In genomic region chr2:98935111-98935770, GRCh38 we compare ENCODE assay signal across 9 cellular contexts. TPM values are rescaled to one million over a fixed set of nuclear protein-coding genes. Genes with fewer than 3 reads are reported as not detected.
DNase-seq lines count a peak whose midpoint lies in the region; ATAC-seq and TF ChIP-seq lines count a peak whose summit lies in the region.
"Had no signal": no experiment of that assay in that cellular context is flagged by ENCODE, and none has a peak within 500 bp of the region (broad histone marks: within the 10 kb centered on the region; RNA-seq: fewer than 3 reads in every experiment).

No MANE protein-coding gene starts in this region.

- no peak overlapping the region for H3K27ac Mint-ChIP-seq in activated CD4-positive, alpha-beta T cell treated with anti-CD3 and anti-CD28 coated beads for 36 hours
- H3K27ac Mint-ChIP-seq in activated T-helper 2 cell treated with anti-CD3 and anti-CD28 coated beads, Interferon-gamma antibody, Interleukin-2, Interleukin-4, amounts not matched to agents 10 μg/mL and 5 μg/mL and 100 μg/mL, durations not matched to agents 14 hours and 24 hours and 36 hours: no peak overlapping the region

- POLR2A ChIA-PET in activated CD4-positive, alpha-beta T cell treated with anti-CD3 and anti-CD28 coated beads for 36 hours (lab: Charles Lee): no interaction called here

- ATAC-seq in activated CD4-positive, alpha-beta T cell treated with anti-CD3 and anti-CD28 coated beads for 36 hours: no peak
- peak; percentile 47 for ATAC-seq in left lobe of liver
- ATAC-seq in thoracic aorta (ENCODE audit: insufficient number of reproducible peaks, low FRiP score, low read depth): no peak
- ATAC-seq in GM19455 (IDR thresholded peaks at IDR 0.05; ENCODE audit: unreplicated experiment): no peak

- peak overlapping the region; percentile 74 for H3K4me3 ChIP-seq in thoracic aorta
- H3K4me3 ChIP-seq: BLaER1 treated with 17β-estradiol and CSF1 and Interleukin-3, amounts not matched to agents 10 nM and 100 nM had no signal

- H3K27me3 ChIP-seq in thoracic aorta (replicated peaks; ENCODE audit: insufficient read depth): no peaks in the 10 kb centered on the region
- H3K27me3 ChIP-seq: BLaER1 treated with 17β-estradiol and CSF1 and Interleukin-3, amounts not matched to agents 10 nM and 100 nM had no signal

- H3K4me3 Mint-ChIP-seq in activated CD4-positive, alpha-beta T cell treated with anti-CD3 and anti-CD28 coated beads for 36 hours: peak overlapping the region; percentile 19
- H3K4me3 Mint-ChIP-seq in activated T-helper 2 cell treated with anti-CD3 and anti-CD28 coated beads, Interferon-gamma antibody, Interleukin-2, Interleukin-4, amounts not matched to agents 10 μg/mL and 5 μg/mL and 100 μg/mL, durations not matched to agents 14 hours and 24 hours and 36 hours (ENCODE audit: low read depth): peak overlapping the region; percentile 41

- H3K4me1 Mint-ChIP-seq in activated CD4-positive, alpha-beta T cell treated with anti-CD3 and anti-CD28 coated beads for 36 hours: peaks cover 10% of the 10 kb centered on the region
- H3K4me1 Mint-ChIP-seq in activated T-helper 2 cell treated with anti-CD3 and anti-CD28 coated beads, Interferon-gamma antibody, Interleukin-2, Interleukin-4, amounts not matched to agents 10 μg/mL and 5 μg/mL and 100 μg/mL, durations not matched to agents 14 hours and 24 hours and 36 hours (ENCODE audit: low read depth): peaks cover 5% of the 10 kb centered on the region

- no peak for TF ChIP-seq CTCF in thoracic aorta (IDR thresholded peaks at IDR 0.05)

- H3K36me3 ChIP-seq in thoracic aorta: no peaks in the 10 kb centered on the region
- H3K36me3 ChIP-seq: BLaER1 treated with 17β-estradiol and CSF1 and Interleukin-3, amounts not matched to agents 10 nM and 100 nM had no signal

- no peaks in the 10 kb centered on the region for H3K9me3 Mint-ChIP-seq in activated CD4-positive, alpha-beta T cell treated with anti-CD3 and anti-CD28 coated beads for 36 hours (ENCODE audit: low read depth)
- H3K9me3 Mint-ChIP-seq in activated T-helper 2 cell treated with anti-CD3 and anti-CD28 coated beads, Interferon-gamma antibody, Interleukin-2, Interleukin-4, amounts not matched to agents 10 μg/mL and 5 μg/mL and 100 μg/mL, durations not matched to agents 14 hours and 24 hours and 36 hours: no peaks in the 10 kb centered on the region

- intact Hi-C loops in activated CD4-positive, alpha-beta T cell treated with anti-CD3 and anti-CD28 coated beads for 36 hours (cut with DNase I, micrococcal nuclease): loop anchor here in 1 of 2 experiments (10.0 kb wide), 1 partner anchor 300 kb away; no protein-coding TSS in a partner anchor
- intact Hi-C loops in activated T-helper 2 cell treated with anti-CD3 and anti-CD28 coated beads, Interferon-gamma antibody, Interleukin-2, Interleukin-4, amounts not matched to agents 10 μg/mL and 5 μg/mL and 100 μg/mL, durations not matched to agents 14 hours and 24 hours and 36 hours (cut with micrococcal nuclease): no loop called here

- H3K9me3 ChIP-seq in thoracic aorta: no peaks in the 10 kb centered on the region

- H3K27ac ChIP-seq in thoracic aorta: no peak overlapping the region
- H3K27ac ChIP-seq: BLaER1 treated with 17β-estradiol and CSF1 and Interleukin-3, amounts not matched to agents 10 nM and 100 nM had no signal

- H3K27me3 Mint-ChIP-seq in activated CD4-positive, alpha-beta T cell treated with anti-CD3 and anti-CD28 coated beads for 36 hours: peaks cover 40% of the 10 kb centered on the region
- peaks cover 66% of the 10 kb centered on the region for H3K27me3 Mint-ChIP-seq in activated T-helper 2 cell treated with anti-CD3 and anti-CD28 coated beads, Interferon-gamma antibody, Interleukin-2, Interleukin-4, amounts not matched to agents 10 μg/mL and 5 μg/mL and 100 μg/mL, durations not matched to agents 14 hours and 24 hours and 36 hours (ENCODE audit: low read depth)

- H3K4me1 ChIP-seq in thoracic aorta (ENCODE audit: control insufficient read depth in 1 of 2, low read depth in 2 of 2): peaks cover 13 to 15% of the 10 kb centered on the region in 2 donors
- H3K4me1 ChIP-seq: BLaER1 treated with 17β-estradiol and CSF1 and Interleukin-3, amounts not matched to agents 10 nM and 100 nM had no signal

- CTCF ChIA-PET in activated CD4-positive, alpha-beta T cell treated with anti-CD3 and anti-CD28 coated beads for 36 hours (lab: Charles Lee): no interaction called here

- no peak for DNase-seq in activated CD4-positive, alpha-beta T cell treated with anti-CD3 and anti-CD28 coated beads for 36 hours
- DNase-seq in activated CD4-positive, alpha-beta T cell treated with anti-CD3 and anti-CD28 coated beads, Interleukin-2, amount 50 U/mL, for 48 hours: no peak
- DNase-seq in activated T-helper 2 cell treated with anti-CD3 and anti-CD28 coated beads, Interferon-gamma antibody, Interleukin-2, Interleukin-4, amounts not matched to agents 10 μg/mL and 5 μg/mL and 100 μg/mL, durations not matched to agents 14 hours and 24 hours and 36 hours (ENCODE audit: low spot score): no peak
- no peak for DNase-seq in left lobe of liver (ENCODE audit: low spot score)
- no peak for DNase-seq in thoracic aorta (ENCODE audit: low spot score)
- DNase-seq in HuH-7 (ENCODE audit: low spot score): no peak
- DNase-seq in mesenteric fat pad (ENCODE audit: low spot score): no peak

- no peaks in the 10 kb centered on the region for H3K36me3 Mint-ChIP-seq in activated CD4-positive, alpha-beta T cell treated with anti-CD3 and anti-CD28 coated beads for 36 hours (ENCODE audit: low read depth)
- H3K36me3 Mint-ChIP-seq in activated T-helper 2 cell treated with anti-CD3 and anti-CD28 coated beads, Interferon-gamma antibody, Interleukin-2, Interleukin-4, amounts not matched to agents 10 μg/mL and 5 μg/mL and 100 μg/mL, durations not matched to agents 14 hours and 24 hours and 36 hours (ENCODE audit: low read depth): no peaks in the 10 kb centered on the region

RNA-seq across cellular contexts. Expression of gene CRACDL, which starts 0.8 kb away (rescaled TPM):
- total RNA-seq in activated CD4-positive, alpha-beta T cell treated with anti-CD3 and anti-CD28 coated beads for 36 hours: under 1 TPM in 1 of 2 experiments, not detected in 1; 0.59 TPM
- total RNA-seq in activated T-helper 2 cell treated with anti-CD3 and anti-CD28 coated beads, Interferon-gamma antibody, Interleukin-2, Interleukin-4, amounts not matched to agents 10 μg/mL and 5 μg/mL and 100 μg/mL, durations not matched to agents 14 hours and 24 hours and 36 hours: 0.37 and 0.55 TPM in 2 replicates
- total RNA-seq in left lobe of liver (0.30 TPM), thoracic aorta (1 to 10 TPM; 1.9 to 5.9 TPM), mesenteric fat pad (7.9 TPM)
